ENCODE assay signal across 1 cellular context in the genomic region with DNA sequence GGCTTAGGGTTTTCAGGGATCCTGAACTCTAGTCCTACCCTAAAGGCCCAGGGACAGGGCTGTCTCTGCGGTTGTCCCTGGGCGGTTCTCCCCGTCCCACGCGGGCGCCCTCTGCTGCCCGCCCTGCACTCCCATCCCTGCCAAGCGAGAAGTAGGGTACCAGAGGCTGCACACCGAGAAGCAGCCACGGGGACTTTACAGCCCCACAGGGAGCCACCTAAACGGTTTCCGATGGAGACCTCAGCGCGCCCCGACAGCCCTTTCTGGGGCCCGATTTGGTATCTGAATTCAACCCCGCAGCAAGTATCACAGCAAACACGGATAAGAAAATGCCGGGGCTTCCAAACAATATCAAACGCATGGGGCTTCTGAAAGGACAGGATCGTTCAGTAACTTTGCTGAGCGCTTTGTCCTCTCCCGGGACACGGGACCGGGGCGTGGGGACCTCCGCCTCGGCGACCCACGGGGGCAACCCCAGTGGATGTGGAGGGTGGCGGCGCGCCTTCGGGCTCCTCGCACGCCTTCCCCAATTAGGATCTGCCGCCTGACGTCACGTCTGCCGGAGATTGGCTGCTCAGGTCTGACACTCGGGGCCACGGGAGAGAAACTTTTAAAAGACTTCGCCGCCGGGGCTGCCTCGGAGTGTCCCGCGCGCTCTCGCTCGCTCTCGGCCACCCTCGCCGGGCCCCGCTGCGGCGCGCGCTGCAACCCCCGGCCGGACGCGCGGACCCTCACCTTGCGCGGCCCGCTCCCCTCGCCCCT.
A peak's percentile ranks its signal among the peaks of the same experiment; 100 is the strongest.
TF ChIP-seq lines count a peak whose summit lies in the region.

A gene with protein sequence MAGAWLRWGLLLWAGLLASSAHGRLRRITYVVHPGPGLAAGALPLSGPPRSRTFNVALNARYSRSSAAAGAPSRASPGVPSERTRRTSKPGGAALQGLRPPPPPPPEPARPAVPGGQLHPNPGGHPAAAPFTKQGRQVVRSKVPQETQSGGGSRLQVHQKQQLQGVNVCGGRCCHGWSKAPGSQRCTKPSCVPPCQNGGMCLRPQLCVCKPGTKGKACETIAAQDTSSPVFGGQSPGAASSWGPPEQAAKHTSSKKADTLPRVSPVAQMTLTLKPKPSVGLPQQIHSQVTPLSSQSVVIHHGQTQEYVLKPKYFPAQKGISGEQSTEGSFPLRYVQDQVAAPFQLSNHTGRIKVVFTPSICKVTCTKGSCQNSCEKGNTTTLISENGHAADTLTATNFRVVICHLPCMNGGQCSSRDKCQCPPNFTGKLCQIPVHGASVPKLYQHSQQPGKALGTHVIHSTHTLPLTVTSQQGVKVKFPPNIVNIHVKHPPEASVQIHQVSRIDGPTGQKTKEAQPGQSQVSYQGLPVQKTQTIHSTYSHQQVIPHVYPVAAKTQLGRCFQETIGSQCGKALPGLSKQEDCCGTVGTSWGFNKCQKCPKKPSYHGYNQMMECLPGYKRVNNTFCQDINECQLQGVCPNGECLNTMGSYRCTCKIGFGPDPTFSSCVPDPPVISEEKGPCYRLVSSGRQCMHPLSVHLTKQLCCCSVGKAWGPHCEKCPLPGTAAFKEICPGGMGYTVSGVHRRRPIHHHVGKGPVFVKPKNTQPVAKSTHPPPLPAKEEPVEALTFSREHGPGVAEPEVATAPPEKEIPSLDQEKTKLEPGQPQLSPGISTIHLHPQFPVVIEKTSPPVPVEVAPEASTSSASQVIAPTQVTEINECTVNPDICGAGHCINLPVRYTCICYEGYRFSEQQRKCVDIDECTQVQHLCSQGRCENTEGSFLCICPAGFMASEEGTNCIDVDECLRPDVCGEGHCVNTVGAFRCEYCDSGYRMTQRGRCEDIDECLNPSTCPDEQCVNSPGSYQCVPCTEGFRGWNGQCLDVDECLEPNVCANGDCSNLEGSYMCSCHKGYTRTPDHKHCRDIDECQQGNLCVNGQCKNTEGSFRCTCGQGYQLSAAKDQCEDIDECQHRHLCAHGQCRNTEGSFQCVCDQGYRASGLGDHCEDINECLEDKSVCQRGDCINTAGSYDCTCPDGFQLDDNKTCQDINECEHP (N-terminal part only) (plus strand): TSS at position 640 of the 762 bp plus-strand sequence. CDS start 372 bp downstream, outside the sequence.

TF ChIP-seq in GM12878, 131 proteins besides CTCF, POLR2A, EP300 and RAD21 (continued from another document):
- TF ChIP-seq SUZ12 (IDR thresholded peaks at IDR 0.05; ENCODE audit: unreplicated experiment): no peak
- no peak for TF ChIP-seq ESRRA (IDR thresholded peaks at IDR 0.05; ENCODE audit: low read length)
- 0 out of 2 replicates have a peak, but pooled peaks have one; percentile 27 for TF ChIP-seq CBFB (IDR thresholded peaks at IDR 0.05; ENCODE audit: low read depth)
- TF ChIP-seq, protein P1, sequence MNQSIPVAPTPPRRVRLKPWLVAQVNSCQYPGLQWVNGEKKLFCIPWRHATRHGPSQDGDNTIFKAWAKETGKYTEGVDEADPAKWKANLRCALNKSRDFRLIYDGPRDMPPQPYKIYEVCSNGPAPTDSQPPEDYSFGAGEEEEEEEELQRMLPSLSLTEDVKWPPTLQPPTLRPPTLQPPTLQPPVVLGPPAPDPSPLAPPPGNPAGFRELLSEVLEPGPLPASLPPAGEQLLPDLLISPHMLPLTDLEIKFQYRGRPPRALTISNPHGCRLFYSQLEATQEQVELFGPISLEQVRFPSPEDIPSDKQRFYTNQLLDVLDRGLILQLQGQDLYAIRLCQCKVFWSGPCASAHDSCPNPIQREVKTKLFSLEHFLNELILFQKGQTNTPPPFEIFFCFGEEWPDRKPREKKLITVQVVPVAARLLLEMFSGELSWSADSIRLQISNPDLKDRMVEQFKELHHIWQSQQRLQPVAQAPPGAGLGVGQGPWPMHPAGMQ (IDR thresholded peaks at IDR 0.05; ENCODE audit: borderline replicate concordance): no peak
- no peak for TF ChIP-seq RAD51 (IDR thresholded peaks at IDR 0.05)
- 0 out of 2 replicates have a peak, but pooled peaks have one; percentile 40 for TF ChIP-seq YY1 (IDR thresholded peaks at IDR 0.05; ENCODE audit: low read depth, low read length)
- no peak for TF ChIP-seq JUND (IDR thresholded peaks at IDR 0.05; ENCODE audit: low read depth, low read length)
- TF ChIP-seq GABPA (IDR thresholded peaks at IDR 0.05; ENCODE audit: low read depth): no peak
- TF ChIP-seq, protein P2, sequence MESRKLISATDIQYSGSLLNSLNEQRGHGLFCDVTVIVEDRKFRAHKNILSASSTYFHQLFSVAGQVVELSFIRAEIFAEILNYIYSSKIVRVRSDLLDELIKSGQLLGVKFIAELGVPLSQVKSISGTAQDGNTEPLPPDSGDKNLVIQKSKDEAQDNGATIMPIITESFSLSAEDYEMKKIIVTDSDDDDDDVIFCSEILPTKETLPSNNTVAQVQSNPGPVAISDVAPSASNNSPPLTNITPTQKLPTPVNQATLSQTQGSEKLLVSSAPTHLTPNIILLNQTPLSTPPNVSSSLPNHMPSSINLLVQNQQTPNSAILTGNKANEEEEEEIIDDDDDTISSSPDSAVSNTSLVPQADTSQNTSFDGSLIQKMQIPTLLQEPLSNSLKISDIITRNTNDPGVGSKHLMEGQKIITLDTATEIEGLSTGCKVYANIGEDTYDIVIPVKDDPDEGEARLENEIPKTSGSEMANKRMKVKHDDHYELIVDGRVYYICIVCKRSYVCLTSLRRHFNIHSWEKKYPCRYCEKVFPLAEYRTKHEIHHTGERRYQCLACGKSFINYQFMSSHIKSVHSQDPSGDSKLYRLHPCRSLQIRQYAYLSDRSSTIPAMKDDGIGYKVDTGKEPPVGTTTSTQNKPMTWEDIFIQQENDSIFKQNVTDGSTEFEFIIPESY (IDR thresholded peaks at IDR 0.05): no peak
- TF ChIP-seq, protein P3, sequence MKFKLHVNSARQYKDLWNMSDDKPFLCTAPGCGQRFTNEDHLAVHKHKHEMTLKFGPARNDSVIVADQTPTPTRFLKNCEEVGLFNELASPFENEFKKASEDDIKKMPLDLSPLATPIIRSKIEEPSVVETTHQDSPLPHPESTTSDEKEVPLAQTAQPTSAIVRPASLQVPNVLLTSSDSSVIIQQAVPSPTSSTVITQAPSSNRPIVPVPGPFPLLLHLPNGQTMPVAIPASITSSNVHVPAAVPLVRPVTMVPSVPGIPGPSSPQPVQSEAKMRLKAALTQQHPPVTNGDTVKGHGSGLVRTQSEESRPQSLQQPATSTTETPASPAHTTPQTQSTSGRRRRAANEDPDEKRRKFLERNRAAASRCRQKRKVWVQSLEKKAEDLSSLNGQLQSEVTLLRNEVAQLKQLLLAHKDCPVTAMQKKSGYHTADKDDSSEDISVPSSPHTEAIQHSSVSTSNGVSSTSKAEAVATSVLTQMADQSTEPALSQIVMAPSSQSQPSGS (IDR thresholded peaks at IDR 0.05; ENCODE audit: low read length): no peak
- no peak for TF ChIP-seq ZBED1 (IDR thresholded peaks at IDR 0.05; ENCODE audit: borderline replicate concordance)
- TF ChIP-seq CREB1 (IDR thresholded peaks at IDR 0.05; ENCODE audit: low read depth): 0 out of 2 replicates have a peak, but pooled peaks have one; percentile 36
